8 cellular contexts compared by ENCODE assay signal in the genomic region with DNA sequence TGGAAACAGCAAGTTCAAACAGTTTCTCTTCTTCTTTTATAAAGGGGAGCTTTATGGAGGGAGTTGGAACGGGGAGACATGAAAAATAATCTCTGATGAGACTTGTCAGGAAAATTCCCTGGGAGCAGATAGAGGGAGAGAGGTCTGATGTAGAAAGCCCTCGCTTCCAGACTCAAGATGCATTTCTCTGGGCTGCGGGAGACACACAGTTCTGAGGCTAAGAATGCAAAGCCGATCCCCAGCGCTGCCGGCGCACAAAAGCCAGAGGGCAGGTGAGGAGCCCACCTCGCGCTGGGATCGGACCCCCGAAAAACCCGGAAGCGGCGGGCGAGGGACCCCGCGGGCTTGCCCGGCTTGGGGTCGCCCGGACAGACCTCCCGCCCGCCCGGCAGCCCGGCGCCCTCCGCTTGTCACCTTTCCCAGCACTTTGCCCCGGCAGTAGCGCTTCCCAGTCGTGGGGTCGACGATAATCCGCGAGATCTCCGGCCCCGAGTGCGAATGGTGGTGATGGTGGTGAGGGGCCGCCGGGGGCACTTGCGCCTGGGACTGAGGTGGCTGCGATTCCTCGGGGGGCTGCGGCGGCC. TPM values are rescaled to one million over a fixed set of nuclear protein-coding genes. Genes with fewer than 3 reads are reported as not detected.
DNase-seq lines count a peak whose midpoint lies in the region; ATAC-seq and TF ChIP-seq lines count a peak whose summit lies in the region.

No MANE protein-coding gene starts in this region.

- peak overlapping the region; percentile 74 for H3K4me3 ChIP-seq in GM23338
- H3K4me3 ChIP-seq in PC-3 (ENCODE audit: low read length): peak overlapping the region; percentile 99

- intact Hi-C loops in PC-3 (cut with micrococcal nuclease): loop anchor here (2.0 to 5.0 kb wide), 2 partner anchors 142 to 325 kb away; no protein-coding TSS in a partner anchor
- intact Hi-C loops in MCF 10A (cut with micrococcal nuclease): loop anchor here (5.0 to 10.0 kb wide), 3 partner anchors 145 to 365 kb away; no protein-coding TSS in a partner anchor

- H3K27me3 ChIP-seq in GM23338 (ENCODE audit: insufficient read depth): peaks cover 8% of the 10 kb centered on the region
- H3K27me3 ChIP-seq in PC-3 (ENCODE audit: low read length): no peaks in the 10 kb centered on the region

- H3K9me3 Mint-ChIP-seq in GM23338 (no peaks in the 10 kb centered on the region), MCF 10A (ENCODE audit: unreplicated experiment) (no peaks in the 10 kb centered on the region)

- H3F3A ChIP-seq in GM23338 (replicated peaks; ENCODE audit: low read depth): no peaks in the 10 kb centered on the region
- H3F3A ChIP-seq in PC-3 (ENCODE audit: low read length, unreplicated experiment): no peaks in the 10 kb centered on the region

- peak overlapping the region; percentile 95 for H3K9ac ChIP-seq in PC-3 (ENCODE audit: low read length)

- ATAC-seq in GM23338: peak; percentile 37
- no peak for ATAC-seq in PC-3

- TF ChIP-seq CTCF in GM23338 (conservative IDR thresholded peaks at IDR 0.05; ENCODE audit: low read depth in 2 of 2) (no peak), PC-3 (conservative IDR thresholded peaks at IDR 0.05; ENCODE audit: low read depth, low read length) (no peak), MCF 10A (IDR thresholded peaks at IDR 0.05; ENCODE audit: unreplicated experiment) (no peak), GM13977 (IDR thresholded peaks at IDR 0.05; ENCODE audit: extremely low read depth, insufficient read depth, missing control alignments) (no peak)

- POLR2A ChIA-PET in PC-3 (lab: Charles Lee; ENCODE audit: unreplicated experiment): interaction anchor here (0.6 to 1.0 kb wide), 5 partner anchors 145 to 1121 kb away, joined by 3 to 5 read pairs (median 3); no protein-coding TSS in a partner anchor
- POLR2A ChIA-PET in MCF 10A (lab: Yijun Ruan, JAX): interaction anchor here (0.5 to 5.5 kb wide), 76 partner anchors 8 to 1549 kb away, joined by 3 to 129 read pairs (median 4); no protein-coding TSS in a partner anchor

- TSS peak; percentile 35 for BruUV-seq in PC-3 (replicated peaks; lab: Mats Ljungman, UMichigan)
- no TSS peak for BruUV-seq in MCF 10A (replicated peaks; lab: Mats Ljungman, UMichigan)

- no peaks in the 10 kb centered on the region; the same call in 1 of the 2 replicates for H4K20me1 ChIP-seq in GM23338 (replicated peaks; ENCODE audit: insufficient read depth)
- H4K20me1 ChIP-seq in PC-3 (ENCODE audit: low read length): peaks cover 54% of the 10 kb centered on the region

- H3K9me3 ChIP-seq in PC-3 (ENCODE audit: low read length): no peaks in the 10 kb centered on the region

- H3K4me1 ChIP-seq in GM23338 (ENCODE audit: insufficient read depth): peaks cover 7% of the 10 kb centered on the region; the same call in 1 of the 2 replicates
- H3K4me1 ChIP-seq in PC-3 (ENCODE audit: insufficient read depth, low read length): peaks cover 46% of the 10 kb centered on the region

- H3K9me2 ChIP-seq in GM23338 (ENCODE audit: insufficient read depth): no peaks in the 10 kb centered on the region
- no peaks in the 10 kb centered on the region for H3K9me2 ChIP-seq in PC-3 (replicated peaks; ENCODE audit: low read length)

- H3K27ac ChIP-seq in GM23338 (ENCODE audit: low read depth): no peak overlapping the region
- H3K27ac ChIP-seq in PC-3 (ENCODE audit: low read length): peak overlapping the region; percentile 84

- H3K79me2 ChIP-seq in GM23338 (replicated peaks; ENCODE audit: insufficient read depth): peaks cover 9% of the 10 kb centered on the region; the same call in 1 of the 2 replicates
- peaks cover 55% of the 10 kb centered on the region for H3K79me2 ChIP-seq in PC-3 (ENCODE audit: low read length)

- H3K4me2 ChIP-seq in GM23338 (peak overlapping the region; percentile 87), PC-3 (ENCODE audit: low read length) (peak overlapping the region; percentile 91)

- DNase-seq in CD1c-positive myeloid dendritic cell (ENCODE audit: extremely low spot score) (peak; percentile 41), GM23338 (ENCODE audit: low spot score) (peak; percentile 68), PC-3 (no peak), MCF 10A (ENCODE audit: unreplicated experiment) (peak; percentile 63), islet precursor cell (peak; percentile 63), GM13977 (ENCODE audit: low spot score) (no peak), HT-29 (ENCODE audit: low spot score) (no peak)
- DNase-seq in stimulated activated CD8-positive, alpha-beta memory T cell treated with anti-CD3 and anti-CD28 coated beads, Interleukin-4, amount 100 ng/mL, for 24 hours (ENCODE audit: low read depth): peak; percentile 11

- H3K4me1 Mint-ChIP-seq in GM23338 (peaks cover 24% of the 10 kb centered on the region), MCF 10A (ENCODE audit: insufficient read depth, unreplicated experiment) (peaks cover 36% of the 10 kb centered on the region)

- H3K27ac Mint-ChIP-seq in GM23338: no peak overlapping the region
- peak overlapping the region; percentile 96 for H3K27ac Mint-ChIP-seq in MCF 10A (ENCODE audit: low read depth, unreplicated experiment)

- H3K4me3 Mint-ChIP-seq in GM23338 (peak overlapping the region; percentile 86), MCF 10A (ENCODE audit: unreplicated experiment) (peak overlapping the region; percentile 92)

- H2AFZ ChIP-seq in GM23338 (peak overlapping the region; percentile 40; the same call in 1 of the 2 replicates), PC-3 (ENCODE audit: low read length) (no peak overlapping the region)

- in situ Hi-C loops in GM13977 (cut with MboI; ENCODE audit: low pct_unique_long_range_greater_than_20kb, low sequenced_read_pairs, unreplicated experiment): loop anchor here (10.0 to 25.0 kb wide), 3 partner anchors 572 to 955 kb away; no protein-coding TSS in a partner anchor

- CTCF ChIA-PET in PC-3 (lab: Charles Lee): no interaction called here
- CTCF ChIA-PET in MCF 10A (lab: Yijun Ruan, JAX): interaction anchor here (0.6 to 6.7 kb wide), 39 partner anchors 22 to 1161 kb away, joined by 3 to 215 read pairs (median 4); no protein-coding TSS in a partner anchor

- H3K36me3 Mint-ChIP-seq in GM23338 (ENCODE audit: low read depth) (peaks cover 42% of the 10 kb centered on the region), MCF 10A (ENCODE audit: insufficient read depth, unreplicated experiment) (peaks cover 62% of the 10 kb centered on the region)

- peaks cover 11% of the 10 kb centered on the region for H3K27me3 Mint-ChIP-seq in GM23338 (ENCODE audit: insufficient read depth, low read depth, poor library complexity)
- H3K27me3 Mint-ChIP-seq in MCF 10A (ENCODE audit: insufficient read depth, unreplicated experiment): no peaks in the 10 kb centered on the region

- H3K36me3 ChIP-seq in GM23338 (ENCODE audit: insufficient read depth): peaks cover 36% of the 10 kb centered on the region
- H3K36me3 ChIP-seq in PC-3 (ENCODE audit: low read depth, low read length): peaks cover 46% of the 10 kb centered on the region

TF ChIP-seq in GM23338, 12 proteins besides CTCF, POLR2A, EP300 and RAD21:
- TF ChIP-seq STAT1 (IDR thresholded peaks at IDR 0.05; ENCODE audit: unreplicated experiment): no peak
- TF ChIP-seq ZNF114 (CRISPR knock-in tag; IDR thresholded peaks at IDR 0.05): no peak
- TF ChIP-seq EZH2phosphoT487 (IDR thresholded peaks at IDR 0.05; ENCODE audit: unreplicated experiment): no peak
- TF ChIP-seq NANOG (IDR thresholded peaks at IDR 0.05; ENCODE audit: borderline replicate concordance): no peak
- TF ChIP-seq JUNB (IDR thresholded peaks at IDR 0.05; ENCODE audit: unreplicated experiment): no peak
- no peak for TF ChIP-seq CREB1 (CRISPR knock-in tag; IDR thresholded peaks at IDR 0.05; ENCODE audit: low read depth)
- TF ChIP-seq ETS1 (IDR thresholded peaks at IDR 0.05): no peak

RNA-seq across cellular contexts. Expression of gene PLK2, which starts 0.5 kb away (rescaled TPM):
- total RNA-seq in GM23338 (2014; rRNA removed; shearing (Covaris generic)): 29.4 and 30.0 TPM in 2 replicates
- 12.0 and 13.5 TPM in 2 replicates for polyA plus RNA-seq in GM23338 (2016; fragmentation: Nextera tagmentation; extraction: Ambion mirVana)
- total RNA-seq in PC-3 (2014; rRNA removed): 372 and 564 TPM in 2 replicates
- 38.3 and 55.1 TPM in 2 replicates for total RNA-seq in MCF 10A (2022)
- total RNA-seq in HT-29 (2014; rRNA removed; shearing (Covaris generic)): 984 and 1,144 TPM in 2 replicates

RNA-seq across cellular contexts. Expression of gene GAPT, which starts 31.9 kb away (rescaled TPM):
- total RNA-seq in GM23338 (2014; rRNA removed; shearing (Covaris generic)): not detected in 2 replicates
- polyA plus RNA-seq in GM23338 (2016; fragmentation: Nextera tagmentation; extraction: Ambion mirVana): not detected in 2 replicates
- total RNA-seq in PC-3 (2014; rRNA removed): not detected in 2 replicates
- total RNA-seq in MCF 10A (2022): not detected in 2 replicates
- not detected in 2 replicates for total RNA-seq in HT-29 (2014; rRNA removed; shearing (Covaris generic))

Comparison
In these comparisons a context has a peak if more than half of its experiments do, and no peak if none do; other contexts are left out.
1. DNase-seq: peak in CD1c-positive myeloid dendritic cell (single experiment), GM23338 (single experiment), MCF 10A (single experiment), islet precursor cell (single experiment) and stimulated activated CD8-positive, alpha-beta memory T cell treated with anti-CD3 and anti-CD28 coated beads, Interleukin-4, amount 100 ng/mL, for 24 hours (single experiment); none in PC-3 (single experiment), GM13977 (single experiment) and HT-29 (single experiment).